8 cellular contexts compared by ENCODE assay signal in the genomic region with DNA sequence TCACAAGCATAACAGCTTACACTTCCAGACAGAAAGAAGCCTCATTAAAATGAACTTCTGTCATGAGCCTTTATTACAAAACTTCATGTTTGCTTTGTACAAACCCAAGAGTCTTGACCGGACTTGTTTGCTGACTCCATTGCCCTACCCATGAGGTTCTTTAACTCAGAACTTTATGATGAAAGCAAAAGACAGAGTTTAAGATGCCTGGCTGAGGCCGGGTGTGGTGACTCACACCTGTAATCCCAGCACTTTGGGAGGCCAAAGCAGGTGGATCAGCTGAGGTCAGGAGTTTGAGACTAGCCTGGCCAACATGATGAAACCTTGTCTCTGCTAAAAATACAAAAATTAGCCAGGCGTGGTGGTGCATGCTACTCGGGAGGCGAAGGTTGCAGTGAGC.
DNase-seq lines count a peak whose midpoint lies in the region; ATAC-seq, FAIRE-seq and TF ChIP-seq lines count a peak whose summit lies in the region.
"Not testable (repeated sequence)": the region's sequence is repeated elsewhere in the genome, so short reads cannot be mapped to it uniquely, and the experiment has no call there.

No MANE protein-coding gene starts in this region.

- not testable (repeated sequence) for H3K9ac ChIP-seq in mammary epithelial cell (ENCODE audit: insufficient read depth, low read length); keratinocyte (ENCODE audit: control insufficient read depth, extremely low read depth, insufficient read depth, low read length)

- peak overlapping the region; percentile 19; the same call in 1 of the 2 replicates for H2AFZ ChIP-seq in PC-9
- H2AFZ ChIP-seq in mammary epithelial cell (ENCODE audit: low read depth, low read length); keratinocyte (ENCODE audit: control insufficient read depth, low read length): not testable (repeated sequence)

- peak; percentile 26 to 81; a peak in 2 of 5 replicates for TF ChIP-seq EP300 in A549 (IDR thresholded peaks at IDR 0.05)
- TF ChIP-seq EP300 in esophagus muscularis mucosa (IDR thresholded peaks at IDR 0.05), result not testable (repeated sequence)
- TF ChIP-seq EP300 in stomach (IDR thresholded peaks at IDR 0.05), result peak; percentile 28

- not testable (repeated sequence) for H3K9me3 ChIP-seq in A549; PC-9 (ENCODE audit: insufficient read depth, low read depth); mammary epithelial cell (replicated peaks; ENCODE audit: insufficient read depth, low read length); esophagus muscularis mucosa; keratinocyte (ENCODE audit: control insufficient read depth, low read depth, low read length); lung (ENCODE audit: control insufficient read depth in 2 of 2, insufficient read depth in 1 of 2, low read length in 1 of 2); prostate gland; stomach

- DNase-seq in A549 (ENCODE audit: low read depth in 1 of 2, low spot score in 1 of 2) (peak in 1 of 2 experiments; percentile 42), PC-9 (peak in 1 of 2 experiments; percentile 55), mammary epithelial cell (peak; percentile 97), esophagus muscularis mucosa (ENCODE audit: extremely low spot score) (peak; percentile 45), keratinocyte (ENCODE audit: low read depth, low spot score) (peak; percentile 78), prostate gland (ENCODE audit: low spot score) (peak; percentile 64)
- not testable (repeated sequence) for DNase-seq in lung (ENCODE audit: low spot score); stomach

- H3K27me3 ChIP-seq in PC-9 (ENCODE audit: insufficient read depth, low read depth); mammary epithelial cell (ENCODE audit: insufficient read depth, low read length); esophagus muscularis mucosa; keratinocyte (ENCODE audit: control insufficient read depth, extremely low read depth, insufficient read depth, low read length); lung (ENCODE audit: control insufficient read depth, insufficient read depth); prostate gland (replicated peaks; ENCODE audit: insufficient read depth); stomach: not testable (repeated sequence)

- peak overlapping the region; percentile 27; the same call in 2 of the 3 replicates for H3K4me2 ChIP-seq in A549
- not testable (repeated sequence) for H3K4me2 ChIP-seq in PC-9; keratinocyte (ENCODE audit: control insufficient read depth, extremely low read depth, insufficient read depth, low read depth, low read length)
- peak overlapping the region; percentile 53 for H3K4me2 ChIP-seq in mammary epithelial cell (ENCODE audit: insufficient read depth, low read depth, low read length)

- not testable (repeated sequence) for TF ChIP-seq RAD21 in A549 (conservative IDR thresholded peaks at IDR 0.05 in 1 of 2, IDR thresholded peaks at IDR 0.05 in 1 of 2)

- 57% methylated on average over 5 of the region's 5 CpGs for WGBS in A549 (ENCODE audit: missing lambda C conversion rate)
- 21% methylated on average over 4 of the region's 5 CpGs for WGBS in mammary epithelial cell (ENCODE audit: low coverage, missing lambda C conversion rate)
- whole genome bisulfite sequencing in esophagus muscularis mucosa, result 66% methylated on average over 4 of the region's 5 CpGs
- 83 to 88% methylated on average over 5 of the region's 5 CpGs for WGBS in lung, 2 donors
- WGBS in prostate gland, result 41% methylated on average over 5 of the region's 5 CpGs
- 75 to 85% (median 82%) methylated on average over 5 of the region's 5 CpGs for WGBS in stomach, 5 donors

- H3K9me1 ChIP-seq in keratinocyte (ENCODE audit: control insufficient read depth, extremely low read depth, insufficient read depth, low read length), result not testable (repeated sequence)

- not testable (repeated sequence) for H3K9me2 ChIP-seq in PC-9 (ENCODE audit: insufficient read depth)

- H3K36me3 ChIP-seq in PC-9 (ENCODE audit: low read depth); mammary epithelial cell (ENCODE audit: insufficient read depth, low read length); esophagus muscularis mucosa; keratinocyte (ENCODE audit: control insufficient read depth in 2 of 2, extremely low read depth in 1 of 2, insufficient read depth in 2 of 2, low read length in 2 of 2); lung (ENCODE audit: control insufficient read depth in 2 of 2, insufficient read depth in 2 of 2, low read length in 2 of 2); prostate gland; stomach: not testable (repeated sequence)

- not testable (repeated sequence) for TF ChIP-seq CTCF in A549 (IDR thresholded peaks at IDR 0.05); PC-9 (conservative IDR thresholded peaks at IDR 0.05); mammary epithelial cell (conservative IDR thresholded peaks at IDR 0.05 in 1 of 2, IDR thresholded peaks at IDR 0.05 in 1 of 2; ENCODE audit: extremely low read depth in 1 of 2, insufficient read depth in 1 of 2, low read depth in 1 of 2, low read length in 2 of 2); esophagus muscularis mucosa (IDR thresholded peaks at IDR 0.05); keratinocyte (optimal IDR thresholded peaks at IDR 0.05 in 1 of 3, IDR thresholded peaks at IDR 0.05 in 1 of 3, conservative IDR thresholded peaks at IDR 0.05 in 1 of 3; ENCODE audit: extremely low read depth in 1 of 3, insufficient read depth in 2 of 3, low read length in 3 of 3); lung (IDR thresholded peaks at IDR 0.05; ENCODE audit: control extremely low read depth, extremely low read depth); prostate gland (IDR thresholded peaks at IDR 0.05); stomach (IDR thresholded peaks at IDR 0.05)

- H3K4me1 ChIP-seq in A549 (peaks cover 18% of the 10 kb centered on the region; the same call in 2 of the 3 replicates), esophagus muscularis mucosa (peaks cover 26 to 59% (median 48%) of the 10 kb centered on the region in 4 donors), stomach (peaks cover 0 to 23% (median 8%) of the 10 kb centered on the region in 4 donors)
- not testable (repeated sequence) for H3K4me1 ChIP-seq in PC-9 (replicated peaks; ENCODE audit: insufficient read depth); mammary epithelial cell (ENCODE audit: insufficient read depth, low read length); keratinocyte (ENCODE audit: control insufficient read depth, extremely low read depth, insufficient read depth, low read length); lung (ENCODE audit: control insufficient read depth in 2 of 2, insufficient read depth in 2 of 2, low read length in 2 of 2); prostate gland (replicated peaks)

- CTCF ChIA-PET in A549 (lab: Yijun Ruan, JAX), result interaction anchor here (1.1 kb wide), 1 partner anchor 16 kb away, joined by 3 read pairs; no protein-coding TSS in a partner anchor
- CTCF ChIA-PET in PC-9 (lab: Charles Lee); mammary epithelial cell (lab: Charles Lee; ENCODE audit: low non-redundant PET): not testable (repeated sequence)

- H3K27ac ChIP-seq in A549, result peak overlapping the region; percentile 56 to 71
- H3K27ac ChIP-seq in PC-9; lung (ENCODE audit: low read depth in 1 of 2, low read length in 1 of 2): not testable (repeated sequence)
- peak overlapping the region; percentile 63 for H3K27ac ChIP-seq in mammary epithelial cell (ENCODE audit: insufficient read depth, low read depth, low read length)
- H3K27ac ChIP-seq in esophagus muscularis mucosa (replicated peaks in 1 of 4), result peak overlapping the region; percentile 82 to 92 (median 84)
- H3K27ac ChIP-seq in keratinocyte (ENCODE audit: control insufficient read depth, insufficient read depth, low read length), result peak overlapping the region; percentile 70
- H3K27ac ChIP-seq in prostate gland, result peak overlapping the region; percentile 71 to 78
- peak overlapping the region in 4 of 5 donors; percentile 54 to 85 (median 68) for H3K27ac ChIP-seq in stomach

- TF ChIP-seq POLR2A in A549 (IDR thresholded peaks at IDR 0.05; ENCODE audit: low read length); esophagus muscularis mucosa (IDR thresholded peaks at IDR 0.05; ENCODE audit: low read depth); prostate gland (IDR thresholded peaks at IDR 0.05); stomach (IDR thresholded peaks at IDR 0.05): not testable (repeated sequence)

- dilution Hi-C loops in mammary epithelial cell (cut with HindIII; ENCODE audit: low sequenced_read_pairs); keratinocyte (cut with MboI; ENCODE audit: extremely low pct_ligation_motif_present, low sequenced_read_pairs): not testable (repeated sequence)

- ATAC-seq in A549 (peak in 1 of 2 experiments; percentile 65; a peak in 4 of 6 replicates), lung (ENCODE audit: insufficient read depth, low FRiP score) (peak; percentile 59)

- POLR2A ChIA-PET in A549 (lab: Yijun Ruan, JAX); PC-9 (lab: Charles Lee; ENCODE audit: unreplicated experiment): not testable (repeated sequence)

- intact Hi-C loops in PC-9 (cut with micrococcal nuclease; ENCODE audit: unreplicated experiment); mammary epithelial cell (cut with micrococcal nuclease); prostate gland (cut with DNase I); stomach (cut with DNase I; ENCODE audit: low total_unique reads): not testable (repeated sequence)
- intact Hi-C loops in esophagus muscularis mucosa (cut with DNase I), result loop anchor here (5.0 kb wide), 1 partner anchor 225 kb away; the partner anchor contains the start of gene C1orf21

- H3K79me2 ChIP-seq in PC-9 (ENCODE audit: low read depth); mammary epithelial cell (ENCODE audit: insufficient read depth, low read length); keratinocyte (ENCODE audit: control insufficient read depth, insufficient read depth, low read length): not testable (repeated sequence)

- BruUV-seq in PC-9 (replicated peaks; lab: Mats Ljungman, UMichigan); mammary epithelial cell (replicated peaks; lab: Mats Ljungman, UMichigan): not testable (repeated sequence)

- not testable (repeated sequence) for H3F3A ChIP-seq in PC-9 (ENCODE audit: insufficient read depth, low read depth)

- in situ Hi-C loops in mammary epithelial cell (cut with MboI; ENCODE audit: low sequenced_read_pairs in 2 of 2), result not testable (repeated sequence)

- H4K20me1 ChIP-seq in PC-9 (ENCODE audit: insufficient read depth); mammary epithelial cell (ENCODE audit: insufficient read depth, low read length); keratinocyte (ENCODE audit: control insufficient read depth, extremely low read depth, insufficient read depth, low read length): not testable (repeated sequence)

- not testable (repeated sequence) for H3K4me3 ChIP-seq in A549; PC-9; mammary epithelial cell (replicated peaks in 1 of 3; ENCODE audit: insufficient read depth in 1 of 3, low read depth in 2 of 3, low read length in 3 of 3); esophagus muscularis mucosa; keratinocyte (ENCODE audit: control insufficient read depth in 2 of 3, extremely low read depth in 1 of 3, insufficient read depth in 2 of 3, low read depth in 1 of 3, low read length in 3 of 3); lung; prostate gland; stomach

- FAIRE-seq in A549 (lab: Jason Lieb, UNC), result not testable (repeated sequence)
- FAIRE-seq in keratinocyte (lab: Jason Lieb, UNC), result peak; percentile 62
